Comparison of ENCODE assay signal across 1 cellular context in genomic region chr12:1668833-1669543, GRCh38.
A peak's percentile ranks its signal among the peaks of the same experiment; 100 is the strongest.
TF ChIP-seq lines count a peak whose summit lies in the region.

No MANE protein-coding gene starts in this region.

TF ChIP-seq in HepG2, 621 proteins besides CTCF, POLR2A, EP300 and RAD21 (continued from another document and continues in another):
- TF ChIP-seq TFAP4 (IDR thresholded peaks at IDR 0.05; ENCODE audit: borderline replicate concordance, low read depth) (peak; percentile 26; the same call in 1 of the 2 replicates), CENPT (CRISPR knock-in tag; IDR thresholded peaks at IDR 0.05; ENCODE audit: low read depth) (no peak), DNMT1 (CRISPR knock-in tag; IDR thresholded peaks at IDR 0.05) (no peak), SNAI1 (CRISPR knock-in tag; IDR thresholded peaks at IDR 0.05; ENCODE audit: borderline replicate concordance) (no peak), HMGA1 (CRISPR knock-in tag; conservative IDR thresholded peaks at IDR 0.05) (no peak), NR2F2 (IDR thresholded peaks at IDR 0.05; ENCODE audit: borderline replicate concordance, low read depth) (peak; percentile 96), TCF7L2 (IDR thresholded peaks at IDR 0.05; ENCODE audit: low read depth, low read length) (no peak), CCDC6 (CRISPR knock-in tag; IDR thresholded peaks at IDR 0.05) (no peak), ZSCAN9 (CRISPR knock-in tag; IDR thresholded peaks at IDR 0.05; ENCODE audit: borderline replicate concordance) (peak; percentile 46; the same call in 1 of the 2 replicates), RAD51 (IDR thresholded peaks at IDR 0.05; ENCODE audit: borderline replicate concordance) (no peak), BRCA1 (CRISPR knock-in tag; IDR thresholded peaks at IDR 0.05) (peak; percentile 61; the same call in 1 of the 2 replicates), KLF16 (CRISPR knock-in tag; IDR thresholded peaks at IDR 0.05) (peak in 1 of 2 experiments; percentile 54; a peak in 1 of 4 replicates), NBN (conservative IDR thresholded peaks at IDR 0.05) (no peak), CENPX (CRISPR knock-in tag; IDR thresholded peaks at IDR 0.05) (no peak), IKZF5 (CRISPR knock-in tag; IDR thresholded peaks at IDR 0.05) (peak; percentile 70), SYNCRIP (IDR thresholded peaks at IDR 0.05; ENCODE audit: insufficient read depth, low read depth, low read length) (no peak), ZNF746 (CRISPR knock-in tag; IDR thresholded peaks at IDR 0.05) (no peak), TBL1XR1 (IDR thresholded peaks at IDR 0.05; ENCODE audit: borderline replicate concordance, low read length, partially characterized antibody) (peak; percentile 97), SOX5 (CRISPR knock-in tag; IDR thresholded peaks at IDR 0.05; ENCODE audit: borderline replicate concordance) (peak; percentile 88; the same call in 1 of the 2 replicates), CREBL2 (CRISPR knock-in tag; IDR thresholded peaks at IDR 0.05; ENCODE audit: borderline replicate concordance) (no peak), MAFF (IDR thresholded peaks at IDR 0.05; ENCODE audit: low read depth, low read length) (no peak), RFXAP (CRISPR knock-in tag; IDR thresholded peaks at IDR 0.05; ENCODE audit: borderline replicate concordance) (0 out of 2 replicates have a peak, but pooled peaks have one; percentile 38), ZMYM3 (CRISPR knock-in tag; IDR thresholded peaks at IDR 0.05) (peak; percentile 34; the same call in 1 of the 2 replicates), TERF1 (CRISPR knock-in tag; IDR thresholded peaks at IDR 0.05) (no peak), YEATS2 (CRISPR knock-in tag; IDR thresholded peaks at IDR 0.05; ENCODE audit: borderline replicate concordance) (no peak), ZNF556 (CRISPR knock-in tag; IDR thresholded peaks at IDR 0.05; ENCODE audit: borderline replicate concordance) (peak; percentile 32; the same call in 1 of the 2 replicates), TRIM22 (IDR thresholded peaks at IDR 0.05) (no peak), NR2F6 (IDR thresholded peaks at IDR 0.05) (peak; percentile 93), NR2F6 (CRISPR knock-in tag; IDR thresholded peaks at IDR 0.05) (peak; percentile 84), ZNF24 (IDR thresholded peaks at IDR 0.05) (no peak), DNMT3B (CRISPR knock-in tag; conservative IDR thresholded peaks at IDR 0.05) (no peak), ZNF333 (CRISPR knock-in tag; IDR thresholded peaks at IDR 0.05; ENCODE audit: borderline replicate concordance) (no peak), ZNF274 (CRISPR knock-in tag; IDR thresholded peaks at IDR 0.05) (no peak), ZBTB46 (CRISPR knock-in tag; IDR thresholded peaks at IDR 0.05; ENCODE audit: borderline replicate concordance) (no peak), MLX (CRISPR knock-in tag; IDR thresholded peaks at IDR 0.05) (peak; percentile 30; the same call in 1 of the 2 replicates), HIC2 (CRISPR knock-in tag; IDR thresholded peaks at IDR 0.05; ENCODE audit: low read depth) (peak; percentile 80; the same call in 1 of the 2 replicates), ZNF207 (IDR thresholded peaks at IDR 0.05; ENCODE audit: borderline replicate concordance) (no peak), HMGXB3 (CRISPR knock-in tag; IDR thresholded peaks at IDR 0.05; ENCODE audit: borderline replicate concordance) (no peak), ZKSCAN1 (IDR thresholded peaks at IDR 0.05; ENCODE audit: low read length) (no peak), NFRKB (IDR thresholded peaks at IDR 0.05) (no peak), HMGXB4 (CRISPR knock-in tag; IDR thresholded peaks at IDR 0.05; ENCODE audit: borderline replicate concordance in 1 of 2, low read depth in 1 of 2) (peak in 1 of 2 experiments; percentile 17; a peak in 1 of 4 replicates), ZNF678 (CRISPR knock-in tag; IDR thresholded peaks at IDR 0.05) (no peak), KDM6A (CRISPR knock-in tag; IDR thresholded peaks at IDR 0.05; ENCODE audit: low read depth) (peak; percentile 61), ZSCAN21 (CRISPR knock-in tag; IDR thresholded peaks at IDR 0.05; ENCODE audit: borderline replicate concordance) (no peak), SKI (IDR thresholded peaks at IDR 0.05; ENCODE audit: partially characterized antibody) (peak; percentile 98), JUN (CRISPR knock-in tag; IDR thresholded peaks at IDR 0.05) (no peak), PBX2 (CRISPR knock-in tag; IDR thresholded peaks at IDR 0.05) (peak; percentile 40), MTF1 (CRISPR knock-in tag; IDR thresholded peaks at IDR 0.05) (no peak), ZNF569 (CRISPR knock-in tag; IDR thresholded peaks at IDR 0.05; ENCODE audit: borderline replicate concordance) (no peak), ZNF160 (CRISPR knock-in tag; IDR thresholded peaks at IDR 0.05) (no peak), ZNF10 (CRISPR knock-in tag; IDR thresholded peaks at IDR 0.05; ENCODE audit: borderline replicate concordance, low read depth) (no peak)
